ENCODE assay signal across 9 cellular contexts in the genomic region with DNA sequence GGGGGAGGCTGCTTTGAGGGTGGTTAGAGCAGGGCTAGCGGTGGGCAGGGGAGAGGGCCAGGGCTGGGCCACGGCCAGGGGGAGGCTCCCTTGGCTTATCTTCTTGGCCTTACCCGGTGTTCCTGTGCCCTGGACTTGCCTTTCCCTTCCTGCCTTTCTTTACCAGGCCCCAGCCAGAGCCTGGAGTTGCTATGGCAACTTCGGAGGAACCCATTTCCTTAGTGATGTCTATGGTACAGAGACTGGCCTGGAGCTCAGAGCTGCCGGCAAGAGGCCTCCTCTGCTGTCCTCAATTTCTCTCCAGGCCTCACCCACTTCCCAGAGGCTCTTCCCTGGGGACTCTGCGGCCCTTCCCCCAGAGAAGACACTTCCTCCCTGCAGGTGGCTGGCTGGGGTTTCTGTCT. TPM values are rescaled to one million over a fixed set of nuclear protein-coding genes. Genes with fewer than 3 reads are reported as not detected.
DNase-seq lines count a peak whose midpoint lies in the region; ATAC-seq and TF ChIP-seq lines count a peak whose summit lies in the region.
"Had no signal": no experiment of that assay in that cellular context is flagged by ENCODE, and none has a peak within 500 bp of the region (broad histone marks: within the 10 kb centered on the region; RNA-seq: fewer than 3 reads in every experiment).

No MANE protein-coding gene starts in this region.

- H3K4me3 ChIP-seq in fibroblast of villous mesenchyme (ENCODE audit: low read depth, low read length): no peak overlapping the region
- no peak overlapping the region for H3K4me3 ChIP-seq in rectal smooth muscle tissue (ENCODE audit: low read length)
- H3K4me3 ChIP-seq: lower lobe of right lung had no signal

- H3K27ac ChIP-seq in rectal smooth muscle tissue (ENCODE audit: low read depth, low read length): peak overlapping the region; percentile 99
- H3K27ac ChIP-seq: lower lobe of right lung had no signal

- H3K9ac ChIP-seq in rectal smooth muscle tissue (ENCODE audit: low read length): no peak overlapping the region

- ATAC-seq in GM18505 (IDR thresholded peaks at IDR 0.05; ENCODE audit: unreplicated experiment): no peak
- ATAC-seq: lower lobe of right lung had no signal

- peaks cover 60% of the 10 kb centered on the region for H3K4me1 ChIP-seq in rectal smooth muscle tissue (ENCODE audit: control insufficient read depth, insufficient read depth, low read length)

- H3K27me3 ChIP-seq in rectal smooth muscle tissue (ENCODE audit: control insufficient read depth, insufficient read depth, low read length): peaks cover 11% of the 10 kb centered on the region

- DNase-seq in GM04504 (ENCODE audit: low read depth) (peak; percentile 44), RPMI7951 (ENCODE audit: low read depth) (peak; percentile 79), fibroblast of villous mesenchyme (ENCODE audit: low read depth) (peak; percentile 55), KG1 (lab: John Stamatoyannopoulos, UW) (no peak), glomerular visceral epithelial cell (ENCODE audit: extremely low spot score) (no peak)
- DNase-seq in activated CD8-positive, alpha-beta memory T cell treated with anti-CD3 and anti-CD28 coated beads, Interleukin-2, amount 50 U/mL, for 48 hours: no peak
- DNase-seq: lower lobe of right lung had no signal

- TF ChIP-seq POLR2A in GM18505 (IDR thresholded peaks at IDR 0.05; ENCODE audit: borderline replicate concordance, extremely low read depth, insufficient read depth, insufficient read length): no peak

- no peak for TF ChIP-seq CTCF in fibroblast of villous mesenchyme (IDR thresholded peaks at IDR 0.05; ENCODE audit: insufficient read depth, low read depth, low read length)

- no peaks in the 10 kb centered on the region for H3K36me3 ChIP-seq in rectal smooth muscle tissue (ENCODE audit: control insufficient read depth, insufficient read depth, low read length)
- H3K36me3 ChIP-seq: lower lobe of right lung had no signal

RNA-seq across cellular contexts. Expression of a gene that starts 11.5 kb away (rescaled TPM):
- total RNA-seq in RPMI7951 (2014; rRNA removed; shearing (Covaris generic)): 32.7 and 33.3 TPM in 2 replicates
- 46.7 and 48.8 TPM in 2 replicates for total RNA-seq in fibroblast of villous mesenchyme

RNA-seq across cellular contexts. Expression of a gene that starts 27.9 kb away (rescaled TPM):
- 0.20 and 0.60 TPM in 2 replicates for total RNA-seq in RPMI7951 (2014; rRNA removed; shearing (Covaris generic))
- 20.7 and 35.8 TPM in 2 replicates for total RNA-seq in fibroblast of villous mesenchyme

RNA-seq across cellular contexts. Expression of a gene that starts 52.6 kb away (rescaled TPM):
- 87.5 and 91.9 TPM in 2 replicates for total RNA-seq in RPMI7951 (2014; rRNA removed; shearing (Covaris generic))
- total RNA-seq in fibroblast of villous mesenchyme: 60.9 and 65.1 TPM in 2 replicates

RNA-seq across cellular contexts. Expression of a gene that starts 58.4 kb away (rescaled TPM):
- 80.4 and 101 TPM in 2 replicates for total RNA-seq in RPMI7951 (2014; rRNA removed; shearing (Covaris generic))
- 64.8 and 65.7 TPM in 2 replicates for total RNA-seq in fibroblast of villous mesenchyme

Comparison
In these comparisons a context has a peak if more than half of its experiments do, and no peak if none do; other contexts are left out.
1. DNase-seq: peak in GM04504 (single experiment), RPMI7951 (single experiment) and fibroblast of villous mesenchyme (single experiment); none in activated CD8-positive, alpha-beta memory T cell treated with anti-CD3 and anti-CD28 coated beads, Interleukin-2, amount 50 U/mL, for 48 hours (single experiment), KG1 (single experiment) and glomerular visceral epithelial cell (single experiment).
2. RNA of a gene that starts 27.9 kb away (total RNA-seq): 20.7 to 35.8 TPM in fibroblast of villous mesenchyme; 0.20 to 0.60 TPM in RPMI7951; every median in the first group is over 10 times any median in the second.